ENCODE assay signal across 11 cellular contexts in the genomic region with DNA sequence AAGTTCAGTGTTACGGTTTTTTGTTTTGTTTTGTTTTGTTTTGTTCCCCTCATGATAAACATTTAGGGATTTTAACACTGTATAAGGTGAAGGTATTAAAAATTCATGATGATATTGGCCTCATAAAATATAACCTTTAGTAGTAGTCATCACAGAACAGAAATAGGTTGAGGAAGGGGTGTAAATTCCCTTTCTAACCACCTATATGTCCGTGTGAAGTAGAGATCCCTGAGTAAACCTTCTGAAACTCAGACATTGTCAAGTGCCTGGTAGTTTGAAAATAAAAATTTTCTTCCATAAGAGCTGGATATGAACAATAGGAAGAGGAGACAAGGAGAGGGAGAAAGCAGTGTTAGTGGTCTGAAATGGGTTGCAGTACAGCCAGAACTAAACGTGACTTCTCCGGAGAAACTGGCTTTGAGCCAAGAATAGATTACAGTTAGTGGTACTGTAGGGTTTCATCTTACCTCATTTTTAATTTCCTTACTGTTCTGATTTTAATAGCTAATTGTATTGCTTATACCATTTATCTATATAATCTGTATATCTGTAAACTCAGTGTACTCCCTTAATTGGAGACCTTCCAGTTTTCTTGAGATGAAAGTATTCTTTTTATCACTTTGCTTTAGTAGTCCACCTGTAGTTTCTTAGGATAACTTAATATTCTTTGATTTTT. TPM values are rescaled to one million over a fixed set of nuclear protein-coding genes. Genes with fewer than 3 reads are reported as not detected.
DNase-seq lines count a peak whose midpoint lies in the region; ATAC-seq and TF ChIP-seq lines count a peak whose summit lies in the region.
"Had no signal": no experiment of that assay in that cellular context is flagged by ENCODE, and none has a peak within 500 bp of the region (broad histone marks: within the 10 kb centered on the region; RNA-seq: fewer than 3 reads in every experiment).

No MANE protein-coding gene starts in this region.

- no peaks in the 10 kb centered on the region for H3K9me3 Mint-ChIP-seq in activated naive CD4-positive, alpha-beta T cell treated with anti-CD3 and anti-CD28 coated beads for 36 hours
- H3K9me3 Mint-ChIP-seq in stimulated activated memory B cell treated with anti-CD40 and anti-IgM and Interleukin-4, amounts not matched to agents 10 μg/mL and 1 μg/mL and 100 μg/mL, for 72 hours: no peaks in the 10 kb centered on the region

- no peak for TF ChIP-seq CTCF in brain microvascular endothelial cell (IDR thresholded peaks at IDR 0.05; ENCODE audit: low read depth, low read length, missing control alignments)

- peak overlapping the region; percentile 25 for H3K27ac ChIP-seq in brain microvascular endothelial cell
- H3K27ac ChIP-seq: C4-2B, pancreas had no signal

- H3K36me3 Mint-ChIP-seq in activated naive CD4-positive, alpha-beta T cell treated with anti-CD3 and anti-CD28 coated beads for 36 hours (ENCODE audit: low read depth): peaks cover 11% of the 10 kb centered on the region
- H3K36me3 Mint-ChIP-seq in stimulated activated memory B cell treated with anti-CD40 and anti-IgM and Interleukin-4, amounts not matched to agents 10 μg/mL and 1 μg/mL and 100 μg/mL, for 72 hours: peaks cover 48% of the 10 kb centered on the region

- H3K4me3 ChIP-seq in brain microvascular endothelial cell (ENCODE audit: low read depth, low read length): no peak overlapping the region
- H3K4me3 ChIP-seq: pancreas had no signal

- no peaks in the 10 kb centered on the region for H3K27me3 Mint-ChIP-seq in activated naive CD4-positive, alpha-beta T cell treated with anti-CD3 and anti-CD28 coated beads for 36 hours (ENCODE audit: low read depth)
- no peaks in the 10 kb centered on the region for H3K27me3 Mint-ChIP-seq in stimulated activated memory B cell treated with anti-CD40 and anti-IgM and Interleukin-4, amounts not matched to agents 10 μg/mL and 1 μg/mL and 100 μg/mL, for 72 hours

- ATAC-seq in stimulated activated memory B cell treated with anti-CD40 and anti-IgM and Interleukin-4, amounts not matched to agents 10 μg/mL and 1 μg/mL and 100 μg/mL, for 72 hours: no peak

- CTCF ChIA-PET in activated naive CD4-positive, alpha-beta T cell treated with anti-CD3 and anti-CD28 coated beads for 36 hours (lab: Charles Lee): interaction anchor here (0.6 to 3.3 kb wide), 7 partner anchors 12 to 417 kb away, joined by 3 to 19 read pairs (median 3); a partner anchor contains a TSS

- in situ Hi-C loops in brain microvascular endothelial cell (cut with HindIII; ENCODE audit: low pct_ligation_motif_present, low sequenced_read_pairs): no loop called here

- H3K27ac Mint-ChIP-seq in activated naive CD4-positive, alpha-beta T cell treated with anti-CD3 and anti-CD28 coated beads for 36 hours: peak overlapping the region; percentile 60
- H3K27ac Mint-ChIP-seq in stimulated activated memory B cell treated with anti-CD40 and anti-IgM and Interleukin-4, amounts not matched to agents 10 μg/mL and 1 μg/mL and 100 μg/mL, for 72 hours: peak overlapping the region; percentile 86

- H3K36me3 ChIP-seq in brain microvascular endothelial cell (replicated peaks): peaks cover 50% of the 10 kb centered on the region
- H3K36me3 ChIP-seq: pancreas had no signal

- no peak overlapping the region for H3K4me3 Mint-ChIP-seq in activated naive CD4-positive, alpha-beta T cell treated with anti-CD3 and anti-CD28 coated beads for 36 hours
- H3K4me3 Mint-ChIP-seq in stimulated activated memory B cell treated with anti-CD40 and anti-IgM and Interleukin-4, amounts not matched to agents 10 μg/mL and 1 μg/mL and 100 μg/mL, for 72 hours: peak overlapping the region; percentile 71

- H3K4me1 Mint-ChIP-seq in activated naive CD4-positive, alpha-beta T cell treated with anti-CD3 and anti-CD28 coated beads for 36 hours (ENCODE audit: low read depth): peaks cover 63% of the 10 kb centered on the region
- H3K4me1 Mint-ChIP-seq in stimulated activated memory B cell treated with anti-CD40 and anti-IgM and Interleukin-4, amounts not matched to agents 10 μg/mL and 1 μg/mL and 100 μg/mL, for 72 hours: peaks cover 82% of the 10 kb centered on the region

- intact Hi-C loops in activated naive CD4-positive, alpha-beta T cell treated with anti-CD3 and anti-CD28 coated beads for 36 hours (cut with micrococcal nuclease): loop anchor here (5.0 to 10.0 kb wide), 4 partner anchors 283 to 1943 kb away; a partner anchor contains a TSS

- no peaks in the 10 kb centered on the region for H3K27me3 ChIP-seq in brain microvascular endothelial cell (replicated peaks)
- H3K27me3 ChIP-seq: pancreas had no signal

- DNase-seq in activated naive CD4-positive, alpha-beta T cell treated with anti-CD3 and anti-CD28 coated beads for 36 hours: no peak
- DNase-seq in activated naive CD4-positive, alpha-beta T cell treated with Interleukin-2 at 50 U/mL for 16 hours: no peak
- DNase-seq in NCI-H345 treated with DMSO at 0.1 percent for 48 hours (lab: John Stamatoyannopoulos, UW; ENCODE audit: unreplicated experiment): peak; percentile 27
- DNase-seq in brain microvascular endothelial cell: no peak
- DNase-seq in SIG-M5 (lab: John Stamatoyannopoulos, UW): no peak
- no peak for DNase-seq in GM03348 (ENCODE audit: low spot score)
- DNase-seq in activated CD8-positive, alpha-beta memory T cell treated with anti-CD3 and anti-CD28 coated beads, Interleukin-2, amount 50 U/mL, for 48 hours: no peak
- DNase-seq: activated effector memory CD4-positive, alpha-beta T cell treated with Interleukin-2 at 50 U/mL for 16 hours; pancreas had no signal

RNA-seq across cellular contexts. Expression of a gene that starts 18.3 kb away (rescaled TPM):
- total RNA-seq in activated naive CD4-positive, alpha-beta T cell treated with anti-CD3 and anti-CD28 coated beads for 36 hours: 10 to 100 TPM in 1 of 2 experiments, 1 to 10 TPM in 1; 8.8 to 10.5 TPM
